In genomic region chr2:232592687-232593407, GRCh38 we compare ENCODE assay signal across 1 cellular context.
TF ChIP-seq lines count a peak whose summit lies in the region.

No MANE protein-coding gene starts in this region.

TF ChIP-seq in H1, 55 proteins besides CTCF, POLR2A, EP300 and RAD21:
- TF ChIP-seq TAF7 (optimal IDR thresholded peaks at IDR 0.05; ENCODE audit: borderline replicate concordance, low read depth, low read length) (no peak), SUZ12 (IDR thresholded peaks at IDR 0.05; ENCODE audit: low read length) (no peak), BCL11A (IDR thresholded peaks at IDR 0.05; ENCODE audit: low read depth in 2 of 2, low read length in 2 of 2) (no peak)
